Comparison of ENCODE assay signal across 15 cellular contexts in the genomic region with DNA sequence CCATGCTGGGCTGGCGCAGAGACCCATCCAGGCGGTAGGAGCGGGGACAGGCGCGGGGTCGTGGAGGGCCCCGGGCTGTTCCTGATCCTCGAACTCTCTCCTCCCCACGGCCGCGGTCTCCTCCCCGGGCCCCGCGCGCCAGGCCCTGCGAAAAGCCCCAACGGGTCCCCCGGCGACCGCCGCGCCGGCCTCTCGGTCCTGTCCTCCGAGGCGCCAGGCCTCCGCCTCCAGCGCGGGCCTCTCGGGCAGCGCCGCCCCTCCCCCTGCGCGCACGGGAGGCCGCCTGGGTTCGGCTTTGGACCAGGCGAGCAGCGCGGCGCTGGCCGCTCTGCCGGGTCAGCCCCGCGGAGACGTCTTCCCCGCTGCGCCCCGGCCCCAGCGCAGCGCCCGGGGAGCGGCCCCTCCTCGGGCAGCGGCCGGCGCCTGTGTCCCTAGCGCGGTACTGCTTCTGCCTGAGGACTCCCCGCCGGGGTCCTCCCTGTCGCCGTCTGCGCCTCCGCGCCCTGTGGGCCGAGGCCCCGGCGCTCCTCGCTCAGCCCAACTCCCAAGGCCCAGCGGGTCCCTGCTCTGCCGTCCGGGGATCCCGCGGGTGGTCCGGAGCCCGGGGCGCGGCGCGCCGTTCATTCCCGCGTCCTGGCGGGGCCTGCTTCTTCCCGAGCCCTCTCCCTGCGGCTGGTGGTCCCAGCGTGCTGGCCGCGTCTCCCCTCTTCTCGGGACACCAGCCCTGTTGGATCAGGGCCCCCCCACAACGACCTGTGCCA. TPM values are rescaled to one million over a fixed set of nuclear protein-coding genes. Genes with fewer than 3 reads are reported as not detected.
DNase-seq lines count a peak whose midpoint lies in the region; ATAC-seq and TF ChIP-seq lines count a peak whose summit lies in the region.
"Had no signal": no experiment of that assay in that cellular context is flagged by ENCODE, and none has a peak within 500 bp of the region (broad histone marks: within the 10 kb centered on the region; RNA-seq: fewer than 3 reads in every experiment).

No MANE protein-coding gene starts in this region.

- H3K27ac ChIP-seq in right atrium auricular region = no peak overlapping the region
- no peak overlapping the region for H3K27ac ChIP-seq in neural cell (ENCODE audit: low read length)
- H3K27ac ChIP-seq: VCaP had no signal

- H3K9me3 ChIP-seq in right atrium auricular region (peaks cover 0 to 8% of the 10 kb centered on the region in 2 donors), neural cell (ENCODE audit: low read length) (no peaks in the 10 kb centered on the region)

- H3K36me3 Mint-ChIP-seq in chondrocyte (ENCODE audit: low read depth) = peaks cover 4% of the 10 kb centered on the region

- peak overlapping the region; percentile 57 for H3K4me3 Mint-ChIP-seq in chondrocyte (ENCODE audit: unreplicated experiment)
- H3K4me3 Mint-ChIP-seq: CD8-positive, alpha-beta memory T cell had no signal

- H4K20me1 ChIP-seq in neural cell (ENCODE audit: insufficient read depth) = no peaks in the 10 kb centered on the region

- H3F3A ChIP-seq in neural cell (ENCODE audit: insufficient read depth, low read length, poor library complexity, severe bottlenecking) = no peaks in the 10 kb centered on the region

- no peak for TF ChIP-seq EP300 in neural cell (conservative IDR thresholded peaks at IDR 0.05; ENCODE audit: poor library complexity, severe bottlenecking)

- H3K27me3 Mint-ChIP-seq in chondrocyte (ENCODE audit: low read depth) = peaks cover 18% of the 10 kb centered on the region

- H3K79me2 ChIP-seq in neural cell (replicated peaks; ENCODE audit: insufficient read depth, low read length) = no peaks in the 10 kb centered on the region

- H3K4me1 ChIP-seq in right atrium auricular region = peaks cover 0 to 6% of the 10 kb centered on the region in 2 donors

- H3K9me2 ChIP-seq in neural cell (ENCODE audit: insufficient read depth, low read length) = no peaks in the 10 kb centered on the region

- H3K36me3 ChIP-seq in right atrium auricular region (no peaks in the 10 kb centered on the region), neural cell (ENCODE audit: insufficient read depth, low read length) (no peaks in the 10 kb centered on the region)

- H3K9ac ChIP-seq in neural cell (ENCODE audit: low read length) = no peak overlapping the region

- H3K9me3 Mint-ChIP-seq in chondrocyte (ENCODE audit: low read depth) = peaks cover 12% of the 10 kb centered on the region
- H3K9me3 Mint-ChIP-seq: stimulated activated naive CD8-positive, alpha-beta T cell treated with anti-CD3 and anti-CD28 coated beads, Interleukin-15, amount 100 ng/mL, for 72 hours had no signal

- H2AFZ ChIP-seq in neural cell (ENCODE audit: low read depth, low read length) = no peak overlapping the region

- no peak overlapping the region for H3K27ac Mint-ChIP-seq in chondrocyte (ENCODE audit: unreplicated experiment)
- H3K27ac Mint-ChIP-seq: CD8-positive, alpha-beta memory T cell; stimulated activated naive CD8-positive, alpha-beta T cell treated with anti-CD3 and anti-CD28 coated beads, Interleukin-15, amount 100 ng/mL, for 72 hours had no signal

- no peaks in the 10 kb centered on the region for H3K4me1 Mint-ChIP-seq in chondrocyte (ENCODE audit: low read depth)
- H3K4me1 Mint-ChIP-seq: CD8-positive, alpha-beta memory T cell had no signal

- TF ChIP-seq CTCF in chondrocyte (IDR thresholded peaks at IDR 0.05) = no peak
- no peak for TF ChIP-seq CTCF in right atrium auricular region (IDR thresholded peaks at IDR 0.05)
- no peak for TF ChIP-seq CTCF in neural cell (IDR thresholded peaks at IDR 0.05; ENCODE audit: poor library complexity, severe bottlenecking)

- peak overlapping the region; percentile 26 to 48 for H3K4me3 ChIP-seq in right atrium auricular region
- H3K4me3 ChIP-seq in neural cell (ENCODE audit: low read length) = peak overlapping the region; percentile 30

- no peak overlapping the region for H3K4me2 ChIP-seq in neural cell (ENCODE audit: low read length)

- no peaks in the 10 kb centered on the region for H3K27me3 ChIP-seq in right atrium auricular region
- peaks cover 28% of the 10 kb centered on the region for H3K27me3 ChIP-seq in neural cell (ENCODE audit: insufficient read depth, low read depth, low read length)

- no peak for TF ChIP-seq RAD21 in neural cell (conservative IDR thresholded peaks at IDR 0.05)

- no peak for ATAC-seq in HG03045 (IDR thresholded peaks at IDR 0.05; ENCODE audit: unreplicated experiment)
- no peak for ATAC-seq in HG03457 (IDR thresholded peaks at IDR 0.05; ENCODE audit: unreplicated experiment)
- ATAC-seq: SK-N-SH treated with all-trans-retinoic acid at 6 μM for 48 hours; stimulated activated naive CD8-positive, alpha-beta T cell treated with anti-CD3 and anti-CD28 coated beads, Interleukin-15, amount 100 ng/mL, for 72 hours had no signal

- DNase-seq in chondrocyte (ENCODE audit: low spot score) (no peak), right atrium auricular region (ENCODE audit: low spot score) (peak; percentile 38), ureter (ENCODE audit: low spot score) (peak; percentile 36)
- DNase-seq in activated CD4-positive, alpha-beta T cell treated with anti-CD3 and anti-CD28 coated beads for 48 hours = no peak
- DNase-seq: CD8-positive, alpha-beta memory T cell; cortex of kidney; NCI-H2081; stimulated activated naive CD8-positive, alpha-beta T cell treated with anti-CD3 and anti-CD28 coated beads, Interleukin-15, amount 100 ng/mL, for 72 hours had no signal

TF ChIP-seq in neural cell, 6 proteins besides CTCF, POLR2A, EP300 and RAD21:
- TF ChIP-seq POLR2AphosphoS5 (IDR thresholded peaks at IDR 0.05) (no peak), MXI1 (conservative IDR thresholded peaks at IDR 0.05; ENCODE audit: poor library complexity, severe bottlenecking) (no peak), REST (IDR thresholded peaks at IDR 0.05; ENCODE audit: borderline replicate concordance) (no peak)

RNA-seq across cellular contexts. Expression of gene COL23A1, which starts 13.4 kb away (rescaled TPM):
- total RNA-seq in chondrocyte (0.12 to 0.15 TPM in 2 of 3 replicates, not detected in the other), right atrium auricular region (1 to 10 TPM; 5.7 to 6.8 TPM), ureter (3.5 TPM)
- 0.12 TPM in 1 of 2 replicates, not detected in the other for polyA plus RNA-seq in neural cell
- polyA minus RNA-seq in neural cell = 0.24 TPM in 1 of 2 replicates, not detected in the other
- total RNA-seq: fibroblast of villous mesenchyme, LHCN-M2 had no signal
- polyA plus RNA-seq: CD8-positive, alpha-beta memory T cell had no signal

RNA-seq across cellular contexts. Expression of gene CLK4, which starts 50.1 kb away (rescaled TPM):
- total RNA-seq in chondrocyte = 19.9 to 28.1 TPM (median 21.8 TPM) in 3 replicates
- 10 to 100 TPM in 1 of 2 donors, 1 to 10 TPM in 1; 9.6 to 17.3 TPM for total RNA-seq in right atrium auricular region
- 93.9 and 115 TPM in 2 replicates for polyA plus RNA-seq in neural cell
- polyA minus RNA-seq in neural cell = 64.3 and 82.2 TPM in 2 replicates
- total RNA-seq in ureter = 30.5 TPM

Comparison
In these comparisons a context has a peak if more than half of its experiments do, and no peak if none do; other contexts are left out.
1. DNase-seq: peak in right atrium auricular region (single experiment) and ureter (single experiment); none in chondrocyte (single experiment) and activated CD4-positive, alpha-beta T cell treated with anti-CD3 and anti-CD28 coated beads for 48 hours (single experiment).